26 cellular contexts compared by ENCODE assay signal in the genomic region with DNA sequence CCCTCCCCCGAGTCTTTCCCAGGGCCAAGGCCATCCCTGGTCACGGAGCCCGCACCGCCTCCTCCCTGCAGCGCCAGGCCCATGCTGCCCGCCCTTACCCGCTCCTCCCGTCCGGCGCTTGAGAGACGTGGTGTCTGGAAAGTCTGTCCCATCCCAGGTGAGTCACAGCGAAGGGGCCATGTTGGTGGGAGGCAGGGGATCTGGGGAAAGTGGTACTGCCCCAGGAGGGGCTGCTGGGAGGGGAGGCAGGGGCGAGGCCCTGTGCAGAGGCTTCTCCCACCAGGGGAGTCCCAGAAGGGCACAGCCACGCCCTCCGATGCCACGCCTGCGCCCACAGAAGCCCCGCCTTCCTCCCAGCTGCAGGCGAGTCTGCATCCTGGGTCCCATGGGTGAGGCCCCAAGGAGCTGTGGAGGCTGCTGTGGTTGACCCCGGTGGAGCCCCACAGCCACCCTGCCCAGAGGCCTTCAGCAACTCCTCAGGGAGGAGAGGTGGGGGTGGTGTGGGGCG.
"Had no signal": no experiment of that assay in that cellular context is flagged by ENCODE, and none has a peak within 500 bp of the region (broad histone marks: within the 10 kb centered on the region; RNA-seq: fewer than 3 reads in every experiment).

No MANE protein-coding gene starts in this region.

- H3K4me3 Mint-ChIP-seq: mesothelial cell of epicardium; naive B cell; natural killer cell; nephron progenitor cell; neural progenitor cell; stimulated activated memory B cell treated with anti-CD40 and anti-IgM and Interleukin-4, amounts not matched to agents 10 μg/mL and 1 μg/mL and 100 μg/mL, for 72 hours; stimulated activated naive CD8-positive, alpha-beta T cell treated with anti-CD3 and anti-CD28 coated beads, Interleukin-15, amount 100 ng/mL, for 72 hours; type B pancreatic cell had no signal

- H3K4me1 Mint-ChIP-seq: naive B cell; natural killer cell; stimulated activated memory B cell treated with anti-CD40 and anti-IgM and Interleukin-4, amounts not matched to agents 10 μg/mL and 1 μg/mL and 100 μg/mL, for 72 hours; stimulated activated naive CD8-positive, alpha-beta T cell treated with anti-CD3 and anti-CD28 coated beads, Interleukin-15, amount 100 ng/mL, for 72 hours had no signal

- H3K9ac ChIP-seq: neural progenitor cell had no signal

- H3K27ac ChIP-seq: left ventricle myocardium inferior, neural progenitor cell, ovary, right atrium auricular region, right lobe of liver, tibial nerve, uterus had no signal

- H3K9me3 Mint-ChIP-seq: mesothelial cell of epicardium; naive B cell; natural killer cell; nephron progenitor cell; neural progenitor cell; stimulated activated memory B cell treated with anti-CD40 and anti-IgM and Interleukin-4, amounts not matched to agents 10 μg/mL and 1 μg/mL and 100 μg/mL, for 72 hours; stimulated activated naive CD8-positive, alpha-beta T cell treated with anti-CD3 and anti-CD28 coated beads, Interleukin-15, amount 100 ng/mL, for 72 hours; type B pancreatic cell had no signal

- H3K4me2 ChIP-seq: neural progenitor cell, smooth muscle cell had no signal

- H3K4me1 ChIP-seq: left ventricle myocardium inferior, neural progenitor cell, right atrium auricular region, right lobe of liver, tibial nerve, uterus had no signal

- DNase-seq: hypothalamus; islet precursor cell; left ventricle myocardium inferior; mesendoderm; naive B cell; natural killer cell; nephron progenitor cell; ovary; right lobe of liver; stimulated activated CD4-positive, alpha-beta T cell treated with anti-CD3 and anti-CD28 coated beads, Interleukin-1b, Interleukin-23, amount 100 ng/mL, for 48 hours; stimulated activated CD4-positive, alpha-beta T cell treated with anti-CD3 and anti-CD28 coated beads, Interleukin-2, amount 100 ng/mL, for 48 hours; stimulated activated CD4-positive, alpha-beta T cell treated with anti-CD3 and anti-CD28 coated beads, Interleukin-4, amount 100 ng/mL, for 4 hours; stimulated activated CD8-positive, alpha-beta memory T cell treated with anti-CD3 and anti-CD28 coated beads, Interleukin-4, amount 100 ng/mL, for 48 hours; stimulated activated naive CD4-positive, alpha-beta T cell treated with Interleukin-2 at 50 U/mL for 16 hours; stimulated activated naive CD8-positive, alpha-beta T cell treated with anti-CD3 and anti-CD28 coated beads, Interleukin-15, amount 100 ng/mL, for 72 hours; substantia nigra; uterus had no signal

- H3K36me3 Mint-ChIP-seq: mesothelial cell of epicardium; naive B cell; natural killer cell; neural progenitor cell; stimulated activated memory B cell treated with anti-CD40 and anti-IgM and Interleukin-4, amounts not matched to agents 10 μg/mL and 1 μg/mL and 100 μg/mL, for 72 hours; type B pancreatic cell had no signal

- H2AFZ ChIP-seq: neural progenitor cell had no signal

- ATAC-seq: natural killer cell; right lobe of liver; stimulated activated memory B cell treated with anti-CD40 and anti-IgM and Interleukin-4, amounts not matched to agents 10 μg/mL and 1 μg/mL and 100 μg/mL, for 72 hours; stimulated activated naive CD8-positive, alpha-beta T cell treated with anti-CD3 and anti-CD28 coated beads, Interleukin-15, amount 100 ng/mL, for 72 hours had no signal

- H3K36me3 ChIP-seq: left ventricle myocardium inferior, neural progenitor cell, ovary, right atrium auricular region, right lobe of liver, tibial nerve, uterus had no signal

- H3K9me3 ChIP-seq: left ventricle myocardium inferior, ovary, right atrium auricular region, right lobe of liver, tibial nerve, uterus had no signal

- H3K4me3 ChIP-seq: left ventricle myocardium inferior, lung, neural progenitor cell, ovary, right atrium auricular region, right lobe of liver, smooth muscle cell, tibial nerve, uterus had no signal

- H3K27ac Mint-ChIP-seq: mesothelial cell of epicardium; naive B cell; natural killer cell; nephron progenitor cell; neural progenitor cell; progenitor cell of endocrine pancreas; stimulated activated memory B cell treated with anti-CD40 and anti-IgM and Interleukin-4, amounts not matched to agents 10 μg/mL and 1 μg/mL and 100 μg/mL, for 72 hours; type B pancreatic cell had no signal

- H3K27me3 ChIP-seq: neural progenitor cell, ovary, right atrium auricular region, right lobe of liver, uterus had no signal
